Comparison of ENCODE assay signal across 1 cellular context in the genomic region with DNA sequence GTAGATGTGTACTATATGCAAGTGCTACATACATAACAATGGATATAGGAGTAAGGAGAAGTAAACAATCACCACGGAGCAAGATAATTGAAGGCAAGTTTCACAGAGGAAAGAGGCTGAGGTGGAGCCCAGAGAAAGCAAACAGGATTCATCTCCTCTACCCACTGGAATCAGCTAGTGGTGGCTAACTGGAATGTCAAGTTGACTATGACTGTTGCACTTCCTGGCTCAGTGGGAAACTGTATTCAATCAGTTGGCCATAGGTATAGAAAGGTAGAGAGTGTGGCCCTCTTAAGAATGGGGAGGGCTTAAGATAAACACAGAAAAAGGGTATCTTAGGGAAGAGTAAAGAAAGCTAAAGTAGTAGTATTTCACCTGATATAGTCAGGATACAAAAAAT.
TF ChIP-seq lines count a peak whose summit lies in the region.

No MANE protein-coding gene starts in this region.

TF ChIP-seq in WTC11, 78 proteins besides CTCF, POLR2A, EP300 and RAD21 (continued from another document):
- TF ChIP-seq, protein P1, sequence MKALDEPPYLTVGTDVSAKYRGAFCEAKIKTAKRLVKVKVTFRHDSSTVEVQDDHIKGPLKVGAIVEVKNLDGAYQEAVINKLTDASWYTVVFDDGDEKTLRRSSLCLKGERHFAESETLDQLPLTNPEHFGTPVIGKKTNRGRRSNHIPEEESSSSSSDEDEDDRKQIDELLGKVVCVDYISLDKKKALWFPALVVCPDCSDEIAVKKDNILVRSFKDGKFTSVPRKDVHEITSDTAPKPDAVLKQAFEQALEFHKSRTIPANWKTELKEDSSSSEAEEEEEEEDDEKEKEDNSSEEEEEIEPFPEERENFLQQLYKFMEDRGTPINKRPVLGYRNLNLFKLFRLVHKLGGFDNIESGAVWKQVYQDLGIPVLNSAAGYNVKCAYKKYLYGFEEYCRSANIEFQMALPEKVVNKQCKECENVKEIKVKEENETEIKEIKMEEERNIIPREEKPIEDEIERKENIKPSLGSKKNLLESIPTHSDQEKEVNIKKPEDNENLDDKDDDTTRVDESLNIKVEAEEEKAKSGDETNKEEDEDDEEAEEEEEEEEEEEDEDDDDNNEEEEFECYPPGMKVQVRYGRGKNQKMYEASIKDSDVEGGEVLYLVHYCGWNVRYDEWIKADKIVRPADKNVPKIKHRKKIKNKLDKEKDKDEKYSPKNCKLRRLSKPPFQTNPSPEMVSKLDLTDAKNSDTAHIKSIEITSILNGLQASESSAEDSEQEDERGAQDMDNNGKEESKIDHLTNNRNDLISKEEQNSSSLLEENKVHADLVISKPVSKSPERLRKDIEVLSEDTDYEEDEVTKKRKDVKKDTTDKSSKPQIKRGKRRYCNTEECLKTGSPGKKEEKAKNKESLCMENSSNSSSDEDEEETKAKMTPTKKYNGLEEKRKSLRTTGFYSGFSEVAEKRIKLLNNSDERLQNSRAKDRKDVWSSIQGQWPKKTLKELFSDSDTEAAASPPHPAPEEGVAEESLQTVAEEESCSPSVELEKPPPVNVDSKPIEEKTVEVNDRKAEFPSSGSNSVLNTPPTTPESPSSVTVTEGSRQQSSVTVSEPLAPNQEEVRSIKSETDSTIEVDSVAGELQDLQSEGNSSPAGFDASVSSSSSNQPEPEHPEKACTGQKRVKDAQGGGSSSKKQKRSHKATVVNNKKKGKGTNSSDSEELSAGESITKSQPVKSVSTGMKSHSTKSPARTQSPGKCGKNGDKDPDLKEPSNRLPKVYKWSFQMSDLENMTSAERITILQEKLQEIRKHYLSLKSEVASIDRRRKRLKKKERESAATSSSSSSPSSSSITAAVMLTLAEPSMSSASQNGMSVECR (CRISPR knock-in tag; IDR thresholded peaks at IDR 0.05; ENCODE audit: borderline replicate concordance): no peak
- TF ChIP-seq FOXJ3 (CRISPR knock-in tag; IDR thresholded peaks at IDR 0.05; ENCODE audit: borderline replicate concordance) (no peak), NFE2L1 (CRISPR knock-in tag; IDR thresholded peaks at IDR 0.05) (no peak), ZNF121 (CRISPR knock-in tag; IDR thresholded peaks at IDR 0.05) (no peak), NR3C1 (CRISPR knock-in tag; conservative IDR thresholded peaks at IDR 0.05; ENCODE audit: low read depth) (no peak)
- TF ChIP-seq, protein P2, sequence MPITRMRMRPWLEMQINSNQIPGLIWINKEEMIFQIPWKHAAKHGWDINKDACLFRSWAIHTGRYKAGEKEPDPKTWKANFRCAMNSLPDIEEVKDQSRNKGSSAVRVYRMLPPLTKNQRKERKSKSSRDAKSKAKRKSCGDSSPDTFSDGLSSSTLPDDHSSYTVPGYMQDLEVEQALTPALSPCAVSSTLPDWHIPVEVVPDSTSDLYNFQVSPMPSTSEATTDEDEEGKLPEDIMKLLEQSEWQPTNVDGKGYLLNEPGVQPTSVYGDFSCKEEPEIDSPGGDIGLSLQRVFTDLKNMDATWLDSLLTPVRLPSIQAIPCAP (CRISPR knock-in tag; IDR thresholded peaks at IDR 0.05): no peak
